8 cellular contexts compared by ENCODE assay signal in the genomic region with DNA sequence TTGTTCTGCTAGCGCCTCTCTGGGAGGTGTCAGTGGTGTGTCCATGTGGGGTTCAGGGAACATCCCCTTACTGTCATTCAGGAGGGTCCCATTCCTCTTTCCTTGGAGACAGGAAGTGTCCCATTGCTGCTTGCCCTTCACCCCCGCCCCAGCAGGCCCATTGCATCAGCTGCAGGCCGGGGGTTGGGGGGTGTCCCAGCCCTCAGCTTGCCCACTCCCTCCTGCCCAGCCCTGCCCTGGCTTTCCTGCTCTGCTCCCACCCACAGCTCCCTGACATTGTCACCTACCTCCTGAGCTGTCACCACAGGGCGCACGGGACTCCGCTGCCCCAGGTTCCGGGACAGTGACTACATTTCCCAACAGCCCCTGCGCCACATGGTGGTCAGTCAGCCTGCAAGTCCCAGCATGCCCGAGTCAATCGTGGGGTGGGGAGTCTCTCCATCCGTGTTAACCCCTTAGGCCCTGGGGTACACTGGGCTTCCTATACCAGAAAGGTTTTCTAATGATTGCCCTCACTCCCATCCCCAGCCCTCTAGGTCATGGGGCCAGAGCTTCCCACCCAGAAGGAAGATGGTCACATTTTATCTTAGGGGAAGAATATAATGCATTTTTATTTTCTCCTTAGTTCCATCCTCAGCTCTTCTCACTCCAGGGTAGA. TPM values are rescaled to one million over a fixed set of nuclear protein-coding genes. Genes with fewer than 3 reads are reported as not detected.
DNase-seq lines count a peak whose midpoint lies in the region; ATAC-seq, FAIRE-seq and TF ChIP-seq lines count a peak whose summit lies in the region.

A gene (minus strand): TSS at position 351 of the 658 bp plus-strand sequence. CDS start 745 bp downstream, outside the sequence.

- peak within 1 kb of the TSS; percentile 69 for H2AFZ ChIP-seq in neural progenitor cell (replicated peaks)

- no peaks in the 10 kb centered on the region for H3K79me2 ChIP-seq in neural progenitor cell (ENCODE audit: low read depth)

- H3K27me3 Mint-ChIP-seq in neural progenitor cell (ENCODE audit: insufficient read depth, low read depth) = peaks cover under 1% of the 10 kb centered on the region

- peak within 1 kb of the TSS; percentile 99 for H3K4me3 Mint-ChIP-seq in neural progenitor cell

- H4K20me1 ChIP-seq in neural progenitor cell (ENCODE audit: low read depth) = no peaks in the 10 kb centered on the region

- H3K4me1 ChIP-seq in neural progenitor cell = no peaks in the 10 kb centered on the region
- H3K4me1 ChIP-seq in stomach = peaks cover 9 to 35% (median 25%) of the 10 kb centered on the region in 4 donors

- no peaks in the 10 kb centered on the region for H3F3A ChIP-seq in neural progenitor cell (ENCODE audit: low read depth)

- H3K4me1 Mint-ChIP-seq in neural progenitor cell = peaks cover 19% of the 10 kb centered on the region

- no peaks in the 10 kb centered on the region for H3K27me3 ChIP-seq in neural progenitor cell
- no peaks in the 10 kb centered on the region for H3K27me3 ChIP-seq in stomach

- H3K9me3 Mint-ChIP-seq in neural progenitor cell = no peaks in the 10 kb centered on the region

- peak; percentile 83 for ATAC-seq in HG03064 (IDR thresholded peaks at IDR 0.05; ENCODE audit: low read depth, unreplicated experiment)

- no peak for TF ChIP-seq POLR2A in stomach (IDR thresholded peaks at IDR 0.05)

- H3K9me3 ChIP-seq in neural progenitor cell (ENCODE audit: low read depth) (no peaks in the 10 kb centered on the region), stomach (no peaks in the 10 kb centered on the region)

- DNase-seq in NCI-H748 (lab: John Stamatoyannopoulos, UW; ENCODE audit: unreplicated experiment) (peak; percentile 6), NCI-H748 treated with DMSO at 0.1 percent for 48 hours (lab: John Stamatoyannopoulos, UW) (no peak), RPMI8226 (peak; percentile 60), frontal cortex (ENCODE audit: low spot score in 2 of 2) (peak; percentile 85 to 94), neural progenitor cell (ENCODE audit: low spot score) (peak; percentile 89), stomach (peak; percentile 89)
- DNase-seq in activated effector memory CD4-positive, alpha-beta T cell treated with anti-CD3 and anti-CD28 coated beads, Interleukin-2, amount 50 U/mL, for 16 hours = peak; percentile 84

- H3K36me3 ChIP-seq in neural progenitor cell = no peaks in the 10 kb centered on the region
- peaks cover 6 to 33% (median 32%) of the 10 kb centered on the region in 4 donors for H3K36me3 ChIP-seq in stomach

- H3K4me2 ChIP-seq in neural progenitor cell = peak within 1 kb of the TSS; percentile 83

- intact Hi-C loops in stomach (cut with DNase I; ENCODE audit: low total_unique reads) = no loop called here

- WGBS in stomach, 5 donors = 1 to 10% (median 5%) methylated on average over 10 to 11 of the region's 11 CpGs

- TF ChIP-seq CTCF in neural progenitor cell (IDR thresholded peaks at IDR 0.05) (no peak), stomach (IDR thresholded peaks at IDR 0.05) (peak in 3 of 7 experiments; percentile 21 to 35 (median 31))

- H3K4me3 ChIP-seq in neural progenitor cell (peak within 1 kb of the TSS; percentile 59), stomach (peak within 1 kb of the TSS; percentile 77 to 89 (median 84))

- no peak within 1 kb of the TSS for H3K27ac ChIP-seq in neural progenitor cell
- H3K27ac ChIP-seq in stomach = peak within 1 kb of the TSS; percentile 79 to 95 (median 91)

- H3K27ac Mint-ChIP-seq in neural progenitor cell = peak within 1 kb of the TSS; percentile 99

- TF ChIP-seq EP300 in stomach (IDR thresholded peaks at IDR 0.05) = no peak

- no peak for FAIRE-seq in frontal cortex (lab: Jason Lieb, UNC)

- no peaks in the 10 kb centered on the region for H3K36me3 Mint-ChIP-seq in neural progenitor cell

- no peak within 1 kb of the TSS for H3K9ac ChIP-seq in neural progenitor cell

RNA-seq across cellular contexts. Expression of the gene that starts here (rescaled TPM):
- total RNA-seq in frontal cortex (13.9 TPM), neural progenitor cell (ENCODE audit: low replicate concordance) (22.0 and 27.2 TPM in 2 replicates), stomach (10 to 100 TPM in 3 of 5 donors, 1 to 10 TPM in 2; 8.4 to 56.7 (median 12.2) TPM)
- polyA plus RNA-seq in stomach = 10 to 100 TPM in 1 of 3 donors, 1 to 10 TPM in 2; 7.2 to 10.1 (median 7.3) TPM
